Comparison of ENCODE assay signal across 8 cellular contexts in genomic region chr11:46537851-46538295, GRCh38. TPM values are rescaled to one million over a fixed set of nuclear protein-coding genes. Genes with fewer than 3 reads are reported as not detected.
DNase-seq lines count a peak whose midpoint lies in the region; ATAC-seq and TF ChIP-seq lines count a peak whose summit lies in the region.

No MANE protein-coding gene starts in this region.

- WGBS in mammary epithelial cell (ENCODE audit: low coverage, missing lambda C conversion rate): 65% methylated on average over 3 of the region's 3 CpGs

- H3K9ac ChIP-seq in mammary epithelial cell (ENCODE audit: insufficient read depth, low read length): no peak overlapping the region

- intact Hi-C loops in mammary epithelial cell (cut with micrococcal nuclease): loop anchor here (1.0 to 5.0 kb wide), 5 partner anchors 48 to 301 kb away; partner anchors contain the start of genes ATG13 and HARBI1

- peaks cover 6% of the 10 kb centered on the region for H3K36me3 ChIP-seq in mammary epithelial cell (ENCODE audit: insufficient read depth, low read length)

- peak overlapping the region; percentile 21; the same call in 1 of the 2 replicates for H3K27ac ChIP-seq in VCaP
- peak overlapping the region; percentile 19 for H3K27ac ChIP-seq in mammary epithelial cell (ENCODE audit: insufficient read depth, low read depth, low read length)

- no peak overlapping the region for H2AFZ ChIP-seq in mammary epithelial cell (ENCODE audit: low read depth, low read length)

- no peak for ATAC-seq in HG03280 (IDR thresholded peaks at IDR 0.05; ENCODE audit: unreplicated experiment)

- no peak overlapping the region for H3K4me2 ChIP-seq in mammary epithelial cell (ENCODE audit: insufficient read depth, low read depth, low read length)

- H3K4me3 ChIP-seq in HFF-Myc (replicated peaks; ENCODE audit: low read depth, low read length) (no peak overlapping the region), mammary epithelial cell (replicated peaks in 1 of 3; ENCODE audit: insufficient read depth in 1 of 3, low read depth in 2 of 3, low read length in 3 of 3) (no peak overlapping the region)

- H3K79me2 ChIP-seq in mammary epithelial cell (ENCODE audit: insufficient read depth, low read length): peaks cover 66% of the 10 kb centered on the region

- in situ Hi-C loops in mammary epithelial cell (cut with MboI; ENCODE audit: low sequenced_read_pairs in 2 of 2): loop anchor here (10.0 kb wide), 2 partner anchors 143 to 153 kb away; partner anchors contain the start of genes CHRM4 (in 1 of the 2) and MDK (in 1 of the 2)

- peaks cover 13% of the 10 kb centered on the region for H4K20me1 ChIP-seq in mammary epithelial cell (ENCODE audit: insufficient read depth, low read length)

- DNase-seq in COLO829 (ENCODE audit: low spot score) (peak; percentile 69), HFF-Myc (ENCODE audit: extremely low read depth, low read depth) (peak; percentile 46), NCI-H2196 (lab: John Stamatoyannopoulos, UW; ENCODE audit: unreplicated experiment) (peak; percentile 80), mammary epithelial cell (peak; percentile 76), iris pigment epithelial cell (ENCODE audit: low read depth) (peak; percentile 77)
- peak; percentile 32 to 45 (median 38) for DNase-seq in stimulated activated CD4-positive, alpha-beta T cell treated with anti-CD3 and anti-CD28 coated beads, Interleukin-1b, Interleukin-23, amount 100 ng/mL, for 24 hours (ENCODE audit: low read depth in 4 of 4, low spot score in 1 of 4)

- peaks cover 5% of the 10 kb centered on the region for H3K4me1 ChIP-seq in mammary epithelial cell (ENCODE audit: insufficient read depth, low read length)

- TF ChIP-seq CTCF in HFF-Myc (IDR thresholded peaks at IDR 0.05; ENCODE audit: low read depth, low read length, missing control alignments) (peak; percentile 98), VCaP (conservative IDR thresholded peaks at IDR 0.05) (peak; percentile 86), mammary epithelial cell (conservative IDR thresholded peaks at IDR 0.05 in 1 of 2, IDR thresholded peaks at IDR 0.05 in 1 of 2; ENCODE audit: extremely low read depth in 1 of 2, insufficient read depth in 1 of 2, low read depth in 1 of 2, low read length in 2 of 2) (peak; percentile 98 to 99)

- no peaks in the 10 kb centered on the region for H3K9me3 ChIP-seq in mammary epithelial cell (replicated peaks; ENCODE audit: insufficient read depth, low read length)

- BruUV-seq in mammary epithelial cell (replicated peaks; lab: Mats Ljungman, UMichigan): no TSS peak

- dilution Hi-C loops in mammary epithelial cell (cut with HindIII; ENCODE audit: low sequenced_read_pairs): no loop called here

- no peaks in the 10 kb centered on the region for H3K27me3 ChIP-seq in mammary epithelial cell (ENCODE audit: insufficient read depth, low read length)

- CTCF ChIA-PET in mammary epithelial cell (lab: Charles Lee; ENCODE audit: low non-redundant PET): interaction anchor here (0.5 kb wide), 1 partner anchor 39 kb away, joined by 3 read pairs; no protein-coding TSS in a partner anchor

RNA-seq across cellular contexts. Expression of gene AMBRA1, which starts 56.0 kb away (rescaled TPM):
- total RNA-seq in mammary epithelial cell: 10 to 100 TPM; 23.2 to 26.3 TPM
- 11.1 TPM for polyA plus RNA-seq in mammary epithelial cell
- polyA minus RNA-seq in mammary epithelial cell: 28.7 TPM
